Comparison of ENCODE assay signal across 10 cellular contexts in the genomic region with DNA sequence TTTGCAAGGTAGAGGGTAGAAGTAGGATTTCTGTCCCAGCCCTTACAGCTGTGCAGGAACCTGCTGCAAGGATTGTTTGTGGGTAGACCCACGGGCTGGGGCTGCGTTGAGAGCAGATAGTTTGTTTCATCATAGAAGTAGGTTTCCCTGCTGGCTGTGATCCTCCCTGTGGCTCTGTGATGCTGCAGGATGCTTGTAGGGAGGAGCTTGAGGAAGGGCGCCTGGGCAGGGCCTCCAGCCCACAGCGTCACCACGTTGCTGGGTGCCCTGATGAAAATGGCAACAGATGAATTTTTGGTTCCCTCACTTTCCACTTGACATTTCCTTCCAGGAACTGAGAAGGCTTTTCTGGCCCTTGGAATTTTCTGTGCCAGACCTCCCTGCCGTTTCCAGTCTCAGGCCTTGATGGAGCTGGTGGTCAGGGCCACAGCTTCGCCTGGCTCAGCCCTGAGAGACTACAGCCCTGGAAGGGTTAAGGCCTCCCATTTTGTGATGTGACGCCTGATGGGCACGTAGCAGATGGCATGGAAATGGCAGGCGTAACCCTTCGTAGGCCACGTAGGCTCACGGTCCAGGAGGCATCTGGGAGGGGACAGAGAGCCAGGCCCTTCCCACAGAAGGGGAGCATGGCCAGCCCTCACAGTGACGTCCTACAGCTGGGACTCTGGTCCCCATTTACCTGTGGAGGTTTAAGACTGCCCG. TPM values are rescaled to one million over a fixed set of nuclear protein-coding genes. Genes with fewer than 3 reads are reported as not detected.
DNase-seq lines count a peak whose midpoint lies in the region; ATAC-seq, FAIRE-seq and TF ChIP-seq lines count a peak whose summit lies in the region.
"Had no signal": no experiment of that assay in that cellular context is flagged by ENCODE, and none has a peak within 500 bp of the region (broad histone marks: within the 10 kb centered on the region; RNA-seq: fewer than 3 reads in every experiment).

No MANE protein-coding gene starts in this region.

- no peaks in the 10 kb centered on the region for H3K27me3 ChIP-seq in body of pancreas

- WGBS in body of pancreas, 2 donors, result 62 to 71% methylated on average over 6 to 15 of the region's 15 CpGs

- intact Hi-C loops in body of pancreas (cut with DNase I), result no loop called here

- no peak for FAIRE-seq in frontal cortex (lab: Jason Lieb, UNC)

- H3K9me3 Mint-ChIP-seq in T-cell (no peaks in the 10 kb centered on the region), nephron (no peaks in the 10 kb centered on the region)

- H3K27me3 Mint-ChIP-seq in T-cell, result no peaks in the 10 kb centered on the region
- H3K27me3 Mint-ChIP-seq in nephron (ENCODE audit: low read depth), result no peaks in the 10 kb centered on the region

- peaks cover 86 to 91% (median 91%) of the 10 kb centered on the region in 3 donors for H3K4me1 Mint-ChIP-seq in T-cell
- H3K4me1 Mint-ChIP-seq in nephron, result peaks cover 45% of the 10 kb centered on the region

- peaks cover 41% of the 10 kb centered on the region for H3K4me1 ChIP-seq in body of pancreas

- CTCF ChIA-PET in T-cell (lab: Charles Lee), result interaction anchor here in 1 of 2 donors (0.6 to 1.1 kb wide), 2 partner anchors 41 to 73 kb away, joined by 3 to 7 read pairs; no protein-coding TSS in a partner anchor

- no peak for TF ChIP-seq POLR2A in body of pancreas (IDR thresholded peaks at IDR 0.05)

- POLR2A ChIA-PET in T-cell (lab: Charles Lee), result interaction anchor here in 1 of 2 donors (1.0 kb wide), 1 partner anchor 44 kb away, joined by 3 read pairs; no protein-coding TSS in a partner anchor

- H3K4me3 Mint-ChIP-seq in T-cell (peak overlapping the region in 2 of 3 donors; percentile 17 to 41), nephron (no peak overlapping the region)

- H3K36me3 ChIP-seq in body of pancreas (replicated peaks in 1 of 2; ENCODE audit: insufficient read depth in 1 of 2, low read depth in 2 of 2), result no peaks in the 10 kb centered on the region

- DNase-seq in CD1c-positive myeloid dendritic cell (ENCODE audit: extremely low spot score) (peak; percentile 33), T-cell (peak in 32 of 34 experiments; percentile 38 to 73 (median 58)), body of pancreas (peak in 1 of 4 donors; percentile 19), hepatic stellate cell (ENCODE audit: low spot score) (no peak), frontal cortex (ENCODE audit: low spot score in 2 of 2) (no peak)
- DNase-seq: activated CD4-positive, CD25-positive, alpha-beta regulatory T cell treated with anti-CD3 and anti-CD28 coated beads, Interleukin-2, amount 50 U/mL, for 72 hours; cortex of kidney had no signal

- H3K4me3 ChIP-seq in body of pancreas, result no peak overlapping the region

- H3K36me3 Mint-ChIP-seq in T-cell (peaks cover 8% of the 10 kb centered on the region), nephron (ENCODE audit: low read depth) (peaks cover 3% of the 10 kb centered on the region)

- H3K27ac Mint-ChIP-seq in T-cell (peak overlapping the region; percentile 84 to 93), nephron (peak overlapping the region in 2 of 3 experiments; percentile 59 to 68)

- ATAC-seq in T-cell (replicated peaks in 1 of 4), result peak; percentile 68 to 89 (median 74)
- ATAC-seq in body of pancreas, result peak; percentile 56
- no peak for ATAC-seq in HG03045 (IDR thresholded peaks at IDR 0.05; ENCODE audit: unreplicated experiment)
- ATAC-seq in HG03521 (IDR thresholded peaks at IDR 0.05; ENCODE audit: unreplicated experiment), result no peak

- no peaks in the 10 kb centered on the region for H3K9me3 ChIP-seq in body of pancreas

- no peak for TF ChIP-seq CTCF in body of pancreas (IDR thresholded peaks at IDR 0.05)
- no peak for TF ChIP-seq CTCF in nephron (IDR thresholded peaks at IDR 0.05; ENCODE audit: unreplicated experiment in 3 of 3)

- peak overlapping the region; percentile 2 to 62 (median 51) for H3K27ac ChIP-seq in body of pancreas

RNA-seq across cellular contexts. Expression of gene GATAD2A, which starts 42.2 kb away (rescaled TPM):
- total RNA-seq in T-cell, result 100 to 1,000 TPM; 114 to 144 (median 133) TPM
- 10 to 100 TPM; 30.0 to 35.8 TPM for total RNA-seq in body of pancreas
- 7.7 TPM for total RNA-seq in frontal cortex

Comparison
In these comparisons a context has a peak if more than half of its experiments do, and no peak if none do; other contexts are left out.
1. DNase-seq: peak in CD1c-positive myeloid dendritic cell (single experiment) and T-cell (32 of 34); none in hepatic stellate cell (single experiment) and frontal cortex (0 of 2).
2. ATAC-seq: peak in T-cell (4 of 4) and body of pancreas (single experiment); none in HG03045 (single experiment) and HG03521 (single experiment).
3. H3K4me3 Mint-ChIP-seq: peak in T-cell (2 of 3); none in nephron (0 of 3).